In genomic region chr16:47228241-47228640, GRCh38 we compare ENCODE assay signal across 27 cellular contexts.
"Had no signal": no experiment of that assay in that cellular context is flagged by ENCODE, and none has a peak within 500 bp of the region (broad histone marks: within the 10 kb centered on the region; RNA-seq: fewer than 3 reads in every experiment).

No MANE protein-coding gene starts in this region.

- H3K27ac ChIP-seq: stomach, suprapubic skin, testis, thoracic aorta, thyroid gland, tibial artery, tibial nerve, transverse colon, upper lobe of left lung, upper lobe of right lung, uterus, vagina had no signal

- H3K36me3 ChIP-seq: thoracic aorta, thyroid gland, uterus had no signal

- H3K4me1 ChIP-seq: stomach, suprapubic skin, testis, thyroid gland, tibial artery, tibial nerve, transverse colon, upper lobe of left lung, upper lobe of right lung, uterus, vagina had no signal

- H3K4me3 ChIP-seq: stomach, suprapubic skin, testis, thoracic aorta, thyroid gland, tibial artery, tibial nerve, transverse colon, upper lobe of left lung, upper lobe of right lung, uterus, vagina had no signal

- ATAC-seq: stimulated activated effector memory CD8-positive, alpha-beta T cell treated with anti-CD3 and anti-CD28 coated beads, Interleukin-12 subunit alpha, Interleukin-12 subunit beta, amount 100 ng/mL, for 72 hours; stimulated activated memory B cell treated with anti-CD40 and anti-IgM and Interleukin-4, amounts not matched to agents 10 μg/mL and 1 μg/mL and 100 μg/mL, for 72 hours; stimulated activated naive B cell treated with anti-CD40 and anti-IgM and Interleukin-4, amounts not matched to agents 10 μg/mL and 1 μg/mL and 100 μg/mL, for 72 hours; stimulated activated naive CD8-positive, alpha-beta T cell treated with anti-CD3 and anti-CD28 coated beads, Interleukin-15, amount 100 ng/mL, for 72 hours; stimulated activated naive CD8-positive, alpha-beta T cell treated with anti-CD3 and anti-CD28 coated beads, Interleukin-15, Interleukin-2, amounts not matched to agents 100 U/mL and 50 U/mL, for 24 hours; upper lobe of right lung had no signal

- H3K27me3 ChIP-seq: stomach, suprapubic skin, testis, thyroid gland, tibial artery, tibial nerve, transverse colon, upper lobe of left lung, upper lobe of right lung, uterus, vagina had no signal

- DNase-seq: stimulated activated CD4-positive, alpha-beta T cell treated with anti-CD3 and anti-CD28 coated beads, Interleukin-2, amount 100 ng/mL, for 48 hours; stimulated activated CD4-positive, alpha-beta T cell treated with anti-CD3 and anti-CD28 coated beads, Interleukin-4, amount 100 ng/mL, for 1 hour; stimulated activated CD4-positive, alpha-beta T cell treated with anti-CD3 and anti-CD28 coated beads, Interleukin-4, amount 100 ng/mL, for 24 hours; stimulated activated CD4-positive, alpha-beta T cell treated with anti-CD3 and anti-CD28 coated beads, Interleukin-4, amount 100 ng/mL, for 4 hours; stimulated activated CD8-positive, alpha-beta memory T cell treated with anti-CD3 and anti-CD28 coated beads, Interleukin-4, amount 100 ng/mL, for 48 hours; stimulated activated naive B cell treated with anti-CD40 and anti-IgM and Interleukin-4, amounts not matched to agents 10 μg/mL and 1 μg/mL and 100 μg/mL, for 72 hours; stimulated activated naive CD4-positive, alpha-beta T cell; stimulated activated naive CD4-positive, alpha-beta T cell treated with Interleukin-2 at 50 U/mL for 16 hours; stimulated activated naive CD8-positive, alpha-beta T cell treated with anti-CD3 and anti-CD28 coated beads, Interleukin-15, amount 100 ng/mL, for 72 hours; stimulated activated naive CD8-positive, alpha-beta T cell treated with anti-CD3 and anti-CD28 coated beads, Interleukin-15, Interleukin-2, amounts not matched to agents 100 U/mL and 50 U/mL, for 24 hours; stomach; substantia nigra; testis; thyroid gland; tibial artery; transverse colon; trophoblast cell; upper lobe of right lung; uterus had no signal

- H3K9me3 ChIP-seq: suprapubic skin, testis, thoracic aorta, thyroid gland, tibial artery, upper lobe of left lung, upper lobe of right lung, uterus, vagina had no signal

- FAIRE-seq: urothelium cell line had no signal
